In genomic region chr16:80041399-80041798, GRCh38 we compare ENCODE assay signal across 29 cellular contexts.
"Had no signal": no experiment of that assay in that cellular context is flagged by ENCODE, and none has a peak within 500 bp of the region (broad histone marks: within the 10 kb centered on the region; RNA-seq: fewer than 3 reads in every experiment).

No MANE protein-coding gene starts in this region.

- H3K27ac ChIP-seq: ascending aorta, body of pancreas, Peyer's patch, RWPE1 had no signal

- H3K9me3 ChIP-seq: ascending aorta, body of pancreas, Peyer's patch had no signal

- DNase-seq: activated CD4-positive, alpha-beta T cell treated with anti-CD3 and anti-CD28 coated beads, Interleukin-2, amount 10 ng/mL, durations not matched to agents 24 days and 14 days; activated CD4-positive, alpha-beta T cell treated with anti-CD3 and anti-CD28 coated beads, Interleukin-2, amount 50 U/mL, for 4 hours; activated CD8-positive, alpha-beta T cell treated with anti-CD3 and anti-CD28 coated beads for 36 hours; activated effector memory CD4-positive, alpha-beta T cell treated with anti-CD3 and anti-CD28 coated beads, Interleukin-2, amount 50 U/mL, for 16 hours; activated naive CD4-positive, alpha-beta T cell; activated naive CD8-positive, alpha-beta T cell treated with anti-CD3 and anti-CD28 coated beads, Interleukin-2, amount 10 ng/mL, durations not matched to agents 7 days and 5 days; activated T-cell treated with anti-CD3 and anti-CD28 coated beads, Interleukin-2, amount 50 U/mL, for 1 hour; activated T-cell treated with anti-CD3 and anti-CD28 coated beads, Interleukin-2, amount 50 U/mL, for 72 hours; amygdala; body of pancreas; caudate nucleus; cerebellar nuclear complex; Kasumi-1; MM.1S; MV-4-11; NCI-H1092; NCI-H146; NCI-H187 treated with DMSO at 0.1 percent for 48 hours; NCI-H2081; NCI-H2171 treated with DMSO at 0.1 percent for 48 hours; NCI-H2227 treated with DMSO at 0.1 percent for 48 hours; NCI-H446; NCI-H526 treated with DMSO at 0.1 percent for 48 hours; Peyer's patch; SIG-M5 had no signal

- H3K4me3 ChIP-seq: ascending aorta, body of pancreas, Peyer's patch had no signal

- H3K36me3 ChIP-seq: ascending aorta, Peyer's patch had no signal

- H3K4me1 ChIP-seq: ascending aorta, body of pancreas, Peyer's patch had no signal

- H3K27me3 ChIP-seq: ascending aorta, body of pancreas, Peyer's patch had no signal

- ATAC-seq: activated CD8-positive, alpha-beta T cell treated with anti-CD3 and anti-CD28 coated beads for 36 hours; activated T-cell treated with anti-CD3 and anti-CD28 coated beads, Interleukin-2, amount 50 U/mL, for 72 hours; activated T-helper 17 cell treated with anti-CD3 and anti-CD28 coated beads, Interleukin-2, amount 50 U/mL, for 72 hours; body of pancreas; Right ventricle myocardium inferior had no signal
